Comparison of ENCODE assay signal across 8 cellular contexts in the genomic region with DNA sequence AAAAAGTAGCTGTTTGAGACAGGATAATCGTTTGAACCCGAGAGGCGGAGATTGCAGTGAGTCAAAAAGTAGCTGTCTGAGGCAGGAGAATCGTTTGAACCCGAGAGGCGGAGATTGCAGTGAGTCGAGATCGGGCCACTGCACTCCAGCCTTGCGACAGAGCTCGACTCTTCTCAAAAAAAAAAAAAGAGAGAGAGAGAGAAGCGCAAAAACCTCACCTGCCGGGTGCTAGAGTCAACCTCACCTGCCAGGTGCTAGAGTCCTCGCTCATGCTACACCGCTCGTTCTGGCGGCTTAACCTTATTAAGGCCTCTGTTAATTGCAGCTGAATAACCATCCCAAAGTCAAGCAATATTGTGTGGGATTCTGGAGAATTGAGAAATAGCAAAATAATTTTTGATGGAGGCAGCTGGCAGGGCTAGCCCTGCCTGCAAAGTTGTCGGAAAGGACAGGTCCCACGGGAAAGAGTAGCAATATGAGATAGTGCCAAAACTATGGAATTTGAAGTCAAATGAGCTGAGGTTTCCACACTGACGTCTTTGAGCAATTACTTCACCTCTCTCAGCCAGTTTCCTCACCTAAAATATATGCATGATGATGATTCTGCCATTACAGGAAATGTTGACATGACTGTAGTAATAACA. TPM values are rescaled to one million over a fixed set of nuclear protein-coding genes. Genes with fewer than 3 reads are reported as not detected.
DNase-seq lines count a peak whose midpoint lies in the region; ATAC-seq lines count a peak whose summit lies in the region.

No MANE protein-coding gene starts in this region.

- peak overlapping the region; percentile 83; the same call in 1 of the 2 replicates for H3K4me3 ChIP-seq in iPS-20b (ENCODE audit: low read length)

- H3K27me3 Mint-ChIP-seq in activated CD4-positive, alpha-beta memory T cell treated with anti-CD3 and anti-CD28 coated beads for 36 hours = no peaks in the 10 kb centered on the region

- H3K27ac Mint-ChIP-seq in activated CD4-positive, alpha-beta memory T cell treated with anti-CD3 and anti-CD28 coated beads for 36 hours = peak overlapping the region; percentile 81

- no peaks in the 10 kb centered on the region for H3K9me3 ChIP-seq in iPS-20b (ENCODE audit: insufficient read depth, low read depth, low read length)

- ATAC-seq in GM21786 (IDR thresholded peaks at IDR 0.05; ENCODE audit: unreplicated experiment) = no peak
- ATAC-seq in GM18519 (IDR thresholded peaks at IDR 0.05; ENCODE audit: low FRiP score, unreplicated experiment) = no peak

- peaks cover 9% of the 10 kb centered on the region for H3K27me3 ChIP-seq in iPS-20b (ENCODE audit: insufficient read depth, low read length)

- POLR2A ChIA-PET in activated CD4-positive, alpha-beta memory T cell treated with anti-CD3 and anti-CD28 coated beads for 36 hours (lab: Charles Lee) = interaction anchor here (0.8 to 2.1 kb wide), 3 partner anchors 22 to 27 kb away, joined by 3 to 13 read pairs (median 4); partner anchors contain the start of gene C18orf32

- intact Hi-C loops in activated CD4-positive, alpha-beta memory T cell treated with anti-CD3 and anti-CD28 coated beads for 36 hours (cut with micrococcal nuclease) = loop anchor here (1.0 kb wide), 3 partner anchors 26 to 593 kb away; partner anchors contain the start of genes C18orf32 and RPL17

- CTCF ChIA-PET in activated CD4-positive, alpha-beta memory T cell treated with anti-CD3 and anti-CD28 coated beads for 36 hours (lab: Charles Lee) = interaction anchor here (2.6 to 3.0 kb wide), 2 partner anchors 14 to 25 kb away, joined by 11 to 12 read pairs; partner anchors contain the start of gene C18orf32

- no peaks in the 10 kb centered on the region for H3K36me3 Mint-ChIP-seq in activated CD4-positive, alpha-beta memory T cell treated with anti-CD3 and anti-CD28 coated beads for 36 hours

- H3K4me3 Mint-ChIP-seq in activated CD4-positive, alpha-beta memory T cell treated with anti-CD3 and anti-CD28 coated beads for 36 hours = peak overlapping the region; percentile 71

- H3K9me3 Mint-ChIP-seq in activated CD4-positive, alpha-beta memory T cell treated with anti-CD3 and anti-CD28 coated beads for 36 hours = no peaks in the 10 kb centered on the region

- H3K4me1 ChIP-seq in iPS-20b (ENCODE audit: insufficient read depth, low read length) = peaks cover 17% of the 10 kb centered on the region; the same call in 1 of the 2 replicates

- H3K4me1 Mint-ChIP-seq in activated CD4-positive, alpha-beta memory T cell treated with anti-CD3 and anti-CD28 coated beads for 36 hours (ENCODE audit: low read depth) = peaks cover 38% of the 10 kb centered on the region

- H3K27ac ChIP-seq in iPS-20b (ENCODE audit: low read length) (no peak overlapping the region), substantia nigra (ENCODE audit: low read depth, low read length, poor library complexity, severe bottlenecking) (peak overlapping the region; percentile 86)

- H3K36me3 ChIP-seq in iPS-20b (ENCODE audit: insufficient read depth, low read depth, low read length) = no peaks in the 10 kb centered on the region

- peak; percentile 4 for DNase-seq in activated CD4-positive, alpha-beta T cell treated with anti-CD3 and anti-CD28 coated beads, Interleukin-2, amount 50 U/mL, for 1 hour
- no peak for DNase-seq in activated CD4-positive, alpha-beta T cell treated with anti-CD3 and anti-CD28 coated beads, Interleukin-2, amount 50 U/mL, for 48 hours
- no peak for DNase-seq in activated CD4-positive, alpha-beta memory T cell treated with anti-CD3 and anti-CD28 coated beads for 36 hours
- DNase-seq in substantia nigra (lab: John Stamatoyannopoulos, UW) (no peak), OCI-M1 (lab: John Stamatoyannopoulos, UW) (no peak)

- H3K9ac ChIP-seq in iPS-20b (ENCODE audit: low read depth, low read length) = no peak overlapping the region; the same call in 1 of the 2 replicates

RNA-seq across cellular contexts. Expression of gene DYM, which starts 0.6 kb away (rescaled TPM):
- total RNA-seq in activated CD4-positive, alpha-beta memory T cell treated with anti-CD3 and anti-CD28 coated beads for 36 hours = 10 to 100 TPM; 55.3 to 55.4 TPM

RNA-seq across cellular contexts. Expression of gene C18orf32, which starts 26.0 kb away (rescaled TPM):
- total RNA-seq in activated CD4-positive, alpha-beta memory T cell treated with anti-CD3 and anti-CD28 coated beads for 36 hours = 10 to 100 TPM; 26.5 to 27.5 TPM

RNA-seq across cellular contexts. Expression of gene RPL17, which starts 31.2 kb away (rescaled TPM):
- 1,000 to 10,000 TPM; 2,582 TPM for total RNA-seq in activated CD4-positive, alpha-beta memory T cell treated with anti-CD3 and anti-CD28 coated beads for 36 hours
